Comparison of ENCODE assay signal across 31 cellular contexts in genomic region chr2:183937220-183937619, GRCh38.
"Had no signal": no experiment of that assay in that cellular context is flagged by ENCODE, and none has a peak within 500 bp of the region (broad histone marks: within the 10 kb centered on the region; RNA-seq: fewer than 3 reads in every experiment).

No MANE protein-coding gene starts in this region.

- H3K27ac ChIP-seq: PC-9, RWPE1, SJSA1 had no signal

- H2AFZ ChIP-seq: PC-9 had no signal

- H3K9me3 ChIP-seq: SJSA1, SK-N-SH had no signal

- H3K9ac ChIP-seq: SK-N-SH had no signal

- H3K4me1 ChIP-seq: SJSA1 had no signal

- H3K4me3 ChIP-seq: MG63, PC-9, SJSA1 had no signal

- DNase-seq: Kasumi-1, KG1, MG63, NCI-H1048, NCI-H1092 treated with DMSO at 0.1 percent for 48 hours, NCI-H1105 treated with DMSO at 0.1 percent for 48 hours, NCI-H1417, NCI-H1436, NCI-H146, NCI-H1694, NCI-H187, NCI-H1930, NCI-H2029 treated with DMSO at 0.1 percent for 48 hours, NCI-H2081 treated with DMSO at 0.1 percent for 48 hours, NCI-H2107, NCI-H2171, NCI-H226, NCI-H446 treated with DMSO at 0.1 percent for 48 hours, NCI-H510A, NCI-H524, NCI-H526, NCI-H69, NCI-H748 treated with DMSO at 0.1 percent for 48 hours, NCI-H82, PC-9, SHP77 treated with DMSO at 0.1 percent for 48 hours, SK-N-SH, SW 1271 had no signal

- H3K4me2 ChIP-seq: PC-9, SK-N-SH had no signal

- H3K36me3 ChIP-seq: MG63, SJSA1 had no signal

- ATAC-seq: Panc1 had no signal

- H3K27me3 ChIP-seq: MG63, SJSA1 had no signal
